11 cellular contexts compared by ENCODE assay signal in genomic region chr12:88185988-88186387, GRCh38. TPM values are rescaled to one million over a fixed set of nuclear protein-coding genes. Genes with fewer than 3 reads are reported as not detected.
DNase-seq lines count a peak whose midpoint lies in the region; ATAC-seq lines count a peak whose summit lies in the region.
"Had no signal": no experiment of that assay in that cellular context is flagged by ENCODE, and none has a peak within 500 bp of the region (broad histone marks: within the 10 kb centered on the region; RNA-seq: fewer than 3 reads in every experiment).

No MANE protein-coding gene starts in this region.

- DNase-seq in COLO829 (ENCODE audit: low spot score), result peak; percentile 33
- peak; percentile 54 for DNase-seq in dermis blood vessel endothelial cell
- DNase-seq in mesenteric fat pad (ENCODE audit: low spot score), result no peak
- no peak for DNase-seq in activated effector memory CD4-positive, alpha-beta T cell treated with Interleukin-2 at 50 U/mL for 16 hours
- DNase-seq in NCI-H345 (lab: John Stamatoyannopoulos, UW), result no peak
- DNase-seq in activated T-helper 2 cell treated with anti-CD3 and anti-CD28 coated beads, Interferon-gamma antibody, Interleukin-2, Interleukin-4, amounts not matched to agents 10 μg/mL and 5 μg/mL and 100 μg/mL, durations not matched to agents 14 hours and 24 hours and 36 hours (ENCODE audit: low spot score), result no peak
- DNase-seq: activated gamma-delta T cell, NCI-H446 had no signal

- H3K9me3 Mint-ChIP-seq in activated T-helper 2 cell treated with anti-CD3 and anti-CD28 coated beads, Interferon-gamma antibody, Interleukin-2, Interleukin-4, amounts not matched to agents 10 μg/mL and 5 μg/mL and 100 μg/mL, durations not matched to agents 14 hours and 24 hours and 36 hours, result no peaks in the 10 kb centered on the region

- intact Hi-C loops in activated T-helper 2 cell treated with anti-CD3 and anti-CD28 coated beads, Interferon-gamma antibody, Interleukin-2, Interleukin-4, amounts not matched to agents 10 μg/mL and 5 μg/mL and 100 μg/mL, durations not matched to agents 14 hours and 24 hours and 36 hours (cut with micrococcal nuclease), result loop anchor here (5.0 kb wide), 1 partner anchor 51 kb away; no protein-coding TSS in a partner anchor

- H3K27me3 Mint-ChIP-seq in activated T-helper 2 cell treated with anti-CD3 and anti-CD28 coated beads, Interferon-gamma antibody, Interleukin-2, Interleukin-4, amounts not matched to agents 10 μg/mL and 5 μg/mL and 100 μg/mL, durations not matched to agents 14 hours and 24 hours and 36 hours (ENCODE audit: low read depth), result no peaks in the 10 kb centered on the region

- ATAC-seq in GM21619 (IDR thresholded peaks at IDR 0.05; ENCODE audit: unreplicated experiment) (peak; percentile 95), HG03575 (IDR thresholded peaks at IDR 0.05; ENCODE audit: extremely low read depth, insufficient number of reproducible peaks, low FRiP score, unreplicated experiment) (peak; percentile 76)
- ATAC-seq: left lobe of liver had no signal

- peaks cover 2% of the 10 kb centered on the region for H3K4me1 Mint-ChIP-seq in activated T-helper 2 cell treated with anti-CD3 and anti-CD28 coated beads, Interferon-gamma antibody, Interleukin-2, Interleukin-4, amounts not matched to agents 10 μg/mL and 5 μg/mL and 100 μg/mL, durations not matched to agents 14 hours and 24 hours and 36 hours (ENCODE audit: low read depth)

- no peak overlapping the region for H3K4me3 Mint-ChIP-seq in activated T-helper 2 cell treated with anti-CD3 and anti-CD28 coated beads, Interferon-gamma antibody, Interleukin-2, Interleukin-4, amounts not matched to agents 10 μg/mL and 5 μg/mL and 100 μg/mL, durations not matched to agents 14 hours and 24 hours and 36 hours (ENCODE audit: low read depth)

- no peak overlapping the region for H3K27ac Mint-ChIP-seq in activated T-helper 2 cell treated with anti-CD3 and anti-CD28 coated beads, Interferon-gamma antibody, Interleukin-2, Interleukin-4, amounts not matched to agents 10 μg/mL and 5 μg/mL and 100 μg/mL, durations not matched to agents 14 hours and 24 hours and 36 hours

- peaks cover 27% of the 10 kb centered on the region for H3K36me3 Mint-ChIP-seq in activated T-helper 2 cell treated with anti-CD3 and anti-CD28 coated beads, Interferon-gamma antibody, Interleukin-2, Interleukin-4, amounts not matched to agents 10 μg/mL and 5 μg/mL and 100 μg/mL, durations not matched to agents 14 hours and 24 hours and 36 hours (ENCODE audit: low read depth)

RNA-seq across cellular contexts. Expression of gene TMTC3, which starts 43.9 kb away (rescaled TPM):
- total RNA-seq in dermis blood vessel endothelial cell (38.8 and 42.7 TPM in 2 replicates), mesenteric fat pad (17.9 TPM)
- total RNA-seq in activated T-helper 2 cell treated with anti-CD3 and anti-CD28 coated beads, Interferon-gamma antibody, Interleukin-2, Interleukin-4, amounts not matched to agents 10 μg/mL and 5 μg/mL and 100 μg/mL, durations not matched to agents 14 hours and 24 hours and 36 hours, result 7.2 and 8.1 TPM in 2 replicates

RNA-seq across cellular contexts. Expression of gene CEP290, which starts 44.1 kb away (rescaled TPM):
- total RNA-seq in dermis blood vessel endothelial cell (9.3 and 21.3 TPM in 2 replicates), mesenteric fat pad (11.5 TPM)
- total RNA-seq in activated T-helper 2 cell treated with anti-CD3 and anti-CD28 coated beads, Interferon-gamma antibody, Interleukin-2, Interleukin-4, amounts not matched to agents 10 μg/mL and 5 μg/mL and 100 μg/mL, durations not matched to agents 14 hours and 24 hours and 36 hours, result 16.0 TPM in 2 replicates

Comparison
In these comparisons a context has a peak if more than half of its experiments do, and no peak if none do; other contexts are left out.
1. DNase-seq: peak in COLO829 (single experiment) and dermis blood vessel endothelial cell (single experiment); none in mesenteric fat pad (single experiment), activated effector memory CD4-positive, alpha-beta T cell treated with Interleukin-2 at 50 U/mL for 16 hours (single experiment), NCI-H345 (single experiment) and activated T-helper 2 cell treated with anti-CD3 and anti-CD28 coated beads, Interferon-gamma antibody, Interleukin-2, Interleukin-4, amounts not matched to agents 10 μg/mL and 5 μg/mL and 100 μg/mL, durations not matched to agents 14 hours and 24 hours and 36 hours (single experiment).